17 cellular contexts compared by ENCODE assay signal in the genomic region with DNA sequence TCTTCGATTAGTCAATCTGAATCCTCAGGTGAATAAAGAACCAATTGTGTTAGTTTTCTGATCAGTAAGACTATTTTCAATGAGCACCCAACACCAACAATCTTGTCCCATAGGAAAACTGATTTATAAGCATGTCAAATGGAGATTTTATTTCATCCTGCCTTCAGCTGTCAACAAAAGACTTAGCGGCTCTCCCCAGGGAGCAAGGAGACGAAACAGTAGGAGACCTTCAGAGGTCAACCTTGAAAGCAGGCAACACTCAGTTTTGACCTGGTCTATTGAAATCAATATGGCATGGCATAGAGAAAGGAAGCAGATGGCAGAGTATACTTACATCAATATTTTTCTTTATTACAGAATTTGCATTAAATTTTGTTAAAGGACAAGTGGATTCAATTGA. TPM values are rescaled to one million over a fixed set of nuclear protein-coding genes. Genes with fewer than 3 reads are reported as not detected.
DNase-seq lines count a peak whose midpoint lies in the region; ATAC-seq and TF ChIP-seq lines count a peak whose summit lies in the region.
"Had no signal": no experiment of that assay in that cellular context is flagged by ENCODE, and none has a peak within 500 bp of the region (broad histone marks: within the 10 kb centered on the region; RNA-seq: fewer than 3 reads in every experiment).

No MANE protein-coding gene starts in this region.

- POLR2A ChIA-PET in HEK293T (lab: Yijun Ruan, JAX): no interaction called here

- H3K27ac Mint-ChIP-seq in glutamatergic neuron (ENCODE audit: unreplicated experiment): peak overlapping the region; percentile 48
- H3K27ac Mint-ChIP-seq: T-helper 1 cell treated with Interleukin-12 subunit alpha and Interleukin-12 subunit beta and Interleukin-4 antibody, amounts not matched to agents 30 μg/mL and 1 μg/mL, for 36 hours had no signal

- CTCF ChIA-PET in HEK293T (lab: Yijun Ruan, JAX): no interaction called here

- DNase-seq in COLO668 (lab: John Stamatoyannopoulos, UW; ENCODE audit: unreplicated experiment) (peak; percentile 36), HEK293T (ENCODE audit: extremely low spot score) (no peak), NCI-H2171 treated with DMSO at 0.1 percent for 48 hours (lab: John Stamatoyannopoulos, UW) (peak; percentile 62), glutamatergic neuron (peak; percentile 27), SIG-M5 (lab: John Stamatoyannopoulos, UW) (no peak), epidermal melanocyte (ENCODE audit: insufficient read length, low spot score) (no peak), HuH-7.5 (ENCODE audit: low spot score) (no peak)
- DNase-seq: C1 segment of cervical spinal cord; EL; KBM-7; MV-4-11; NCI-H1436; NCI-H510A; NK-92 treated with Interleukin-12 subunit alpha and Interleukin-12 subunit beta, amount 100 ng/mL, for 24 hours; SHP77 treated with DMSO at 0.1 percent for 48 hours had no signal

- H3K9me3 Mint-ChIP-seq in glutamatergic neuron (ENCODE audit: unreplicated experiment): peaks cover 3% of the 10 kb centered on the region
- H3K9me3 Mint-ChIP-seq: T-helper 1 cell treated with Interleukin-12 subunit alpha and Interleukin-12 subunit beta and Interleukin-4 antibody, amounts not matched to agents 30 μg/mL and 1 μg/mL, for 36 hours had no signal

- H3K4me3 Mint-ChIP-seq in glutamatergic neuron (ENCODE audit: unreplicated experiment): peak overlapping the region; percentile 3
- H3K4me3 Mint-ChIP-seq: T-helper 1 cell treated with Interleukin-12 subunit alpha and Interleukin-12 subunit beta and Interleukin-4 antibody, amounts not matched to agents 30 μg/mL and 1 μg/mL, for 36 hours had no signal

- peaks cover 7% of the 10 kb centered on the region for H3K27me3 Mint-ChIP-seq in glutamatergic neuron (ENCODE audit: unreplicated experiment)

- no peak for ATAC-seq in GM19455 (IDR thresholded peaks at IDR 0.05; ENCODE audit: unreplicated experiment)

- H3K36me3 Mint-ChIP-seq in glutamatergic neuron (ENCODE audit: unreplicated experiment): no peaks in the 10 kb centered on the region

- TF ChIP-seq CTCF in glutamatergic neuron (IDR thresholded peaks at IDR 0.05; ENCODE audit: partially characterized antibody, unreplicated experiment): no peak

- peaks cover 28% of the 10 kb centered on the region for H3K4me1 Mint-ChIP-seq in glutamatergic neuron (ENCODE audit: low read depth, unreplicated experiment)

TF ChIP-seq in HEK293T, 16 proteins besides CTCF, POLR2A, EP300 and RAD21:
- TF ChIP-seq TARDBP (IDR thresholded peaks at IDR 0.05): no peak
- TF ChIP-seq FOXA1 (IDR thresholded peaks at IDR 0.05): no peak
- TF ChIP-seq SUZ12 (IDR thresholded peaks at IDR 0.05): no peak
- TF ChIP-seq ELF4 (IDR thresholded peaks at IDR 0.05): no peak
- no peak for TF ChIP-seq ZNF384 (IDR thresholded peaks at IDR 0.05)
- no peak for TF ChIP-seq CTBP1 (IDR thresholded peaks at IDR 0.05; ENCODE audit: borderline replicate concordance)
- TF ChIP-seq ARNT (IDR thresholded peaks at IDR 0.05): no peak
- TF ChIP-seq, protein P1, sequence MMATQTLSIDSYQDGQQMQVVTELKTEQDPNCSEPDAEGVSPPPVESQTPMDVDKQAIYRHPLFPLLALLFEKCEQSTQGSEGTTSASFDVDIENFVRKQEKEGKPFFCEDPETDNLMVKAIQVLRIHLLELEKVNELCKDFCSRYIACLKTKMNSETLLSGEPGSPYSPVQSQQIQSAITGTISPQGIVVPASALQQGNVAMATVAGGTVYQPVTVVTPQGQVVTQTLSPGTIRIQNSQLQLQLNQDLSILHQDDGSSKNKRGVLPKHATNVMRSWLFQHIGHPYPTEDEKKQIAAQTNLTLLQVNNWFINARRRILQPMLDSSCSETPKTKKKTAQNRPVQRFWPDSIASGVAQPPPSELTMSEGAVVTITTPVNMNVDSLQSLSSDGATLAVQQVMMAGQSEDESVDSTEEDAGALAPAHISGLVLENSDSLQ (IDR thresholded peaks at IDR 0.05): peak; percentile 31; the same call in 1 of the 2 replicates

RNA-seq across cellular contexts. Expression of a gene that starts 34.1 kb away (rescaled TPM):
- total RNA-seq in glutamatergic neuron (ENCODE audit: unreplicated experiment): 40.0 TPM

Comparison
In these comparisons a context has a peak if more than half of its experiments do, and no peak if none do; other contexts are left out.
1. DNase-seq: peak in COLO668 (single experiment), NCI-H2171 treated with DMSO at 0.1 percent for 48 hours (single experiment) and glutamatergic neuron (single experiment); none in HEK293T (single experiment), SIG-M5 (single experiment), epidermal melanocyte (single experiment) and HuH-7.5 (single experiment).